In genomic region chr19:58356236-58356970, GRCh38 we compare ENCODE assay signal across 7 cellular contexts. TPM values are rescaled to one million over a fixed set of nuclear protein-coding genes. Genes with fewer than 3 reads are reported as not detected.
DNase-seq lines count a peak whose midpoint lies in the region; ATAC-seq and TF ChIP-seq lines count a peak whose summit lies in the region.
"Had no signal": no experiment of that assay in that cellular context is flagged by ENCODE, and none has a peak within 500 bp of the region (broad histone marks: within the 10 kb centered on the region; RNA-seq: fewer than 3 reads in every experiment).

No MANE protein-coding gene starts in this region.

- H3K4me3 Mint-ChIP-seq in T-helper 17 cell = peak overlapping the region; percentile 57

- no peaks in the 10 kb centered on the region for H3K27me3 Mint-ChIP-seq in T-helper 17 cell

- H3K36me3 Mint-ChIP-seq in T-helper 17 cell (ENCODE audit: low read depth) = no peaks in the 10 kb centered on the region

- peak overlapping the region; percentile 1 for H3K4me3 ChIP-seq in epithelial cell of esophagus (ENCODE audit: low read length)

- peak; percentile 76 for ATAC-seq in T-helper 17 cell

- H3K4me1 Mint-ChIP-seq in T-helper 17 cell = peaks cover 2% of the 10 kb centered on the region

- DNase-seq in T-helper 17 cell (peak in 1 of 3 donors; percentile 18), epithelial cell of esophagus (ENCODE audit: low read depth) (peak; percentile 41), NCI-H226 (no peak), NCI-H2227 treated with DMSO at 0.1 percent for 48 hours (lab: John Stamatoyannopoulos, UW) (no peak), NCI-H2171 (lab: John Stamatoyannopoulos, UW) (no peak)
- DNase-seq in stimulated activated CD8-positive, alpha-beta memory T cell treated with anti-CD3 and anti-CD28 coated beads, Interleukin-15, amount 100 ng/mL, for 48 hours (ENCODE audit: low read depth in 2 of 2) = peak; percentile 16 to 17
- DNase-seq: SHP77 had no signal

- TF ChIP-seq CTCF in epithelial cell of esophagus (IDR thresholded peaks at IDR 0.05; ENCODE audit: insufficient read depth, low read depth, low read length, missing control alignments) = no peak

- no peaks in the 10 kb centered on the region for H3K9me3 ChIP-seq in T-helper 17 cell (ENCODE audit: control insufficient read depth, low read length, poor library complexity, severe bottlenecking)

- H3K27ac Mint-ChIP-seq in T-helper 17 cell = peak overlapping the region; percentile 41

RNA-seq across cellular contexts. Expression of gene A1BG, which starts 3.1 kb away (rescaled TPM):
- 10 to 100 TPM; 16.0 to 21.7 TPM for total RNA-seq in T-helper 17 cell

RNA-seq across cellular contexts. Expression of gene ZNF497, which starts 6.1 kb away (rescaled TPM):
- total RNA-seq in T-helper 17 cell = 1 to 10 TPM in 1 of 2 donors, under 1 TPM in 1; 0.55 to 1.6 TPM

RNA-seq across cellular contexts. Expression of gene ZNF837, which starts 24.4 kb away (rescaled TPM):
- total RNA-seq in T-helper 17 cell = 1 to 10 TPM; 1.2 to 1.6 TPM

RNA-seq across cellular contexts. Expression of gene ZSCAN22, which starts 29.6 kb away (rescaled TPM):
- 1 to 10 TPM; 1.5 to 1.7 TPM for total RNA-seq in T-helper 17 cell

RNA-seq across cellular contexts. Expression of gene RPS5, which starts 30.7 kb away (rescaled TPM):
- 1,000 to 10,000 TPM; 1,065 to 1,239 TPM for total RNA-seq in T-helper 17 cell

Comparison
In these comparisons a context has a peak if more than half of its experiments do, and no peak if none do; other contexts are left out.
1. DNase-seq: peak in epithelial cell of esophagus (single experiment) and stimulated activated CD8-positive, alpha-beta memory T cell treated with anti-CD3 and anti-CD28 coated beads, Interleukin-15, amount 100 ng/mL, for 48 hours (2 of 2); none in NCI-H226 (single experiment), NCI-H2227 treated with DMSO at 0.1 percent for 48 hours (single experiment) and NCI-H2171 (single experiment).